18 cellular contexts compared by ENCODE assay signal in the genomic region with DNA sequence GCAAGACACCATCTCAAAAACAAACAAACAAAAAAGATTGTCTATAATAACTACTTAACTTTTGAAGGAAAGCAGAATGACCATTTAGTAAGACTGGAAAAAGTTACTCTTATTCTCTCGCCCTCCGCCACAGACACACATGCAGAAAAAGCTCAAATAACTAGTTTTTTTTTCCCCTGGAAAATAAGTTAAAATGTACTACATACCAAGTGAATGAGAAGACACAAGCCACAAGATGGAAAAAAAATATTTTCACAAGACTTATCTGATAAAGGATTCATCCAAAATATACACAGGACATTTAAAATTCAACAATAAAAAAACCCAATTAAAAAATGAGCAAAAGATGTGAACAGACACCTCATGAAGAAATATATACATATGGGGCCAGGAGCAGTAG. TPM values are rescaled to one million over a fixed set of nuclear protein-coding genes. Genes with fewer than 3 reads are reported as not detected.
A peak's percentile ranks its signal among the peaks of the same experiment; 100 is the strongest.
DNase-seq lines count a peak whose midpoint lies in the region; ATAC-seq and TF ChIP-seq lines count a peak whose summit lies in the region.
"Had no signal": no experiment of that assay in that cellular context is flagged by ENCODE, and none has a peak within 500 bp of the region (broad histone marks: within the 10 kb centered on the region; RNA-seq: fewer than 3 reads in every experiment).

No MANE protein-coding gene starts in this region.

- peak; percentile 73 for DNase-seq in AG04449 (ENCODE audit: low read depth, low spot score)
- DNase-seq in HFFc6, result peak; percentile 68
- peak; percentile 79 for DNase-seq in astrocyte of the spinal cord (ENCODE audit: low read depth, low spot score)
- peak; percentile 83 for DNase-seq in iris pigment epithelial cell (ENCODE audit: low read depth)
- no peak for DNase-seq in SHP77 (lab: John Stamatoyannopoulos, UW)
- DNase-seq in adrenal gland, result no peak
- DNase-seq in GF-D8 (lab: John Stamatoyannopoulos, UW), result no peak
- DNase-seq: activated naive CD4-positive, alpha-beta T cell treated with anti-CD3 and anti-CD28 coated beads for 36 hours; AML-193; KBM-7; natural killer cell; NCI-H1436 treated with DMSO at 0.1 percent for 48 hours; right lobe of liver; stimulated activated naive CD4-positive, alpha-beta T cell treated with Interleukin-2 at 50 U/mL for 16 hours; WERI-Rb-1 had no signal

- POLR2A ChIA-PET in AG04449 (lab: Yijun Ruan, JAX), result no interaction called here

- H3K36me3 Mint-ChIP-seq in HFFc6 (ENCODE audit: low read depth), result peaks cover 3% of the 10 kb centered on the region; the same call in 1 of the 2 replicates
- H3K36me3 Mint-ChIP-seq: natural killer cell had no signal

- H3K4me1 Mint-ChIP-seq in HFFc6 (ENCODE audit: low read depth), result peaks cover 53% of the 10 kb centered on the region

- H3K9me3 ChIP-seq in adrenal gland (replicated peaks in 1 of 3), result no peaks in the 10 kb centered on the region
- H3K9me3 ChIP-seq: HAP-1, right lobe of liver had no signal

- no peak for TF ChIP-seq CTCF in AG04449 (IDR thresholded peaks at IDR 0.05; ENCODE audit: insufficient read depth, low read length, missing control alignments)
- TF ChIP-seq CTCF in HFFc6 (IDR thresholded peaks at IDR 0.05), result no peak
- no peak for TF ChIP-seq CTCF in astrocyte of the spinal cord (IDR thresholded peaks at IDR 0.05; ENCODE audit: low read depth, low read length)
- TF ChIP-seq CTCF in adrenal gland (IDR thresholded peaks at IDR 0.05), result no peak

- in situ Hi-C loops in astrocyte of the spinal cord (cut with HindIII; ENCODE audit: low sequenced_read_pairs), result no loop called here

- peak overlapping the region; percentile 66 for H3K4me3 Mint-ChIP-seq in HFFc6
- H3K4me3 Mint-ChIP-seq: activated naive CD4-positive, alpha-beta T cell treated with anti-CD3 and anti-CD28 coated beads for 36 hours; natural killer cell had no signal

- peaks cover 6 to 36% of the 10 kb centered on the region in 2 donors for H3K4me1 ChIP-seq in adrenal gland (replicated peaks in 1 of 2)

- no peak for TF ChIP-seq POLR2A in adrenal gland (IDR thresholded peaks at IDR 0.05)

- no peak overlapping the region for H3K4me3 ChIP-seq in AG04449 (ENCODE audit: low read depth, low read length)
- no peak overlapping the region for H3K4me3 ChIP-seq in astrocyte of the spinal cord (ENCODE audit: low read depth, low read length)
- H3K4me3 ChIP-seq in adrenal gland, result no peak overlapping the region
- H3K4me3 ChIP-seq: HAP-1, right lobe of liver had no signal

- intact Hi-C loops in adrenal gland (cut with DNase I), result no loop called here

- no peak overlapping the region for H3K27ac ChIP-seq in adrenal gland
- H3K27ac ChIP-seq: right lobe of liver, WERI-Rb-1 had no signal

- CTCF ChIA-PET in AG04449 (lab: Yijun Ruan, JAX), result interaction anchor here (1.2 to 1.4 kb wide), 2 partner anchors 165 to 249 kb away, joined by 4 to 5 read pairs; no protein-coding TSS in a partner anchor

- H3K27me3 ChIP-seq in adrenal gland, result no peaks in the 10 kb centered on the region
- H3K27me3 ChIP-seq: right lobe of liver had no signal

- WGBS in adrenal gland, 4 donors, result 75 to 90% (median 88%) methylated on average over 2 of the region's 2 CpGs

- peak overlapping the region; percentile 50 for H3K27ac Mint-ChIP-seq in HFFc6
- H3K27ac Mint-ChIP-seq: activated naive CD4-positive, alpha-beta T cell treated with anti-CD3 and anti-CD28 coated beads for 36 hours had no signal

- no peaks in the 10 kb centered on the region for H3K9me3 Mint-ChIP-seq in HFFc6
- H3K9me3 Mint-ChIP-seq: activated naive CD4-positive, alpha-beta T cell treated with anti-CD3 and anti-CD28 coated beads for 36 hours; natural killer cell had no signal

- no peak for ATAC-seq in GM18858 (IDR thresholded peaks at IDR 0.05; ENCODE audit: unreplicated experiment)
- ATAC-seq: left lobe of liver, natural killer cell, right lobe of liver had no signal

- no peaks in the 10 kb centered on the region for H3K36me3 ChIP-seq in adrenal gland (replicated peaks in 1 of 2)
- H3K36me3 ChIP-seq: HAP-1, right lobe of liver, WERI-Rb-1 had no signal

- no peaks in the 10 kb centered on the region for H3K27me3 Mint-ChIP-seq in HFFc6 (ENCODE audit: insufficient read depth)

RNA-seq across cellular contexts. Expression of a gene that starts 31.9 kb away (rescaled TPM):
- 10 to 100 TPM; 11.3 to 18.9 (median 16.6) TPM for total RNA-seq in HFFc6 (2021; fragmentation: NEBNext Ultra II Directional; extraction: Animal tissue kit (Norgen Biotek cat#: 25700))
- total RNA-seq in adrenal gland, result 10 to 100 TPM; 34.3 to 56.3 (median 45.6) TPM
- 10 to 100 TPM; 18.2 to 24.2 (median 22.9) TPM for polyA plus RNA-seq in adrenal gland

Comparison
In these comparisons a context has a peak if more than half of its experiments do, and no peak if none do; other contexts are left out.
1. DNase-seq: peak in AG04449 (single experiment), HFFc6 (single experiment), astrocyte of the spinal cord (single experiment) and iris pigment epithelial cell (single experiment); none in SHP77 (0 of 2), adrenal gland (0 of 7) and GF-D8 (single experiment).